ENCODE assay signal across 8 cellular contexts in genomic region chr10:11113156-11113555, GRCh38.
DNase-seq lines count a peak whose midpoint lies in the region; ATAC-seq, FAIRE-seq and TF ChIP-seq lines count a peak whose summit lies in the region.

No MANE protein-coding gene starts in this region.

- WGBS in liver = 64% methylated on average over 4 of the region's 4 CpGs
- WGBS in HepG2 (ENCODE audit: low lambda C conversion rate) = 0% methylated on average over 4 of the region's 4 CpGs
- 70 to 81% (median 72%) methylated on average over 4 of the region's 4 CpGs for WGBS in adrenal gland, 4 donors
- WGBS in tibial nerve, 2 donors = 64 to 76% methylated on average over 4 of the region's 4 CpGs

- peak; percentile 15 for TF ChIP-seq CTCF in liver (IDR thresholded peaks at IDR 0.05; ENCODE audit: low read depth, low read length, missing input control)
- TF ChIP-seq CTCF in HepG2 (CRISPR knock-in tag; IDR thresholded peaks at IDR 0.05) = no peak
- peak in 4 of 6 experiments; percentile 12 to 31 (median 26) for TF ChIP-seq CTCF in adrenal gland (IDR thresholded peaks at IDR 0.05)
- peak in 3 of 5 experiments; percentile 30 to 56 (median 45) for TF ChIP-seq CTCF in tibial nerve (IDR thresholded peaks at IDR 0.05)

- TF ChIP-seq POLR2A in HepG2 (IDR thresholded peaks at IDR 0.05; ENCODE audit: insufficient read depth in 1 of 2, low read depth in 2 of 2, low read length in 2 of 2) (no peak), adrenal gland (IDR thresholded peaks at IDR 0.05) (no peak), tibial nerve (IDR thresholded peaks at IDR 0.05) (no peak)

- FAIRE-seq in HepG2 (lab: Jason Lieb, UNC) = no peak

- H3K36me3 ChIP-seq in liver (ENCODE audit: control insufficient read depth in 4 of 4, insufficient read depth in 3 of 4, low read depth in 1 of 4, low read length in 3 of 4) (no peaks in the 10 kb centered on the region), HepG2 (replicated peaks in 1 of 2; ENCODE audit: control insufficient read depth in 1 of 2, insufficient read depth in 2 of 2, low read length in 2 of 2) (no peaks in the 10 kb centered on the region), adrenal gland (replicated peaks in 1 of 2) (no peaks in the 10 kb centered on the region), tibial nerve (no peaks in the 10 kb centered on the region), MG63 (no peaks in the 10 kb centered on the region)

- H3K27ac ChIP-seq in liver (ENCODE audit: low read depth in 1 of 2, low read length in 2 of 2) = no peak overlapping the region
- no peak overlapping the region for H3K27ac ChIP-seq in HepG2 (ENCODE audit: extremely low read length, insufficient read depth, low read length)
- no peak overlapping the region for H3K27ac ChIP-seq in adrenal gland
- H3K27ac ChIP-seq in tibial nerve = peak overlapping the region; percentile 18 to 91 (median 62)

- no TSS peak for BruUV-seq in HepG2 (replicated peaks; lab: Mats Ljungman, UMichigan)

- no peak overlapping the region for H2AFZ ChIP-seq in HepG2 (ENCODE audit: low read length)

- no peak overlapping the region for H3K4me2 ChIP-seq in HepG2 (ENCODE audit: low read depth, low read length)

- intact Hi-C loops in HepG2 (cut with micrococcal nuclease; ENCODE audit: unreplicated experiment) (no loop called here), adrenal gland (cut with DNase I) (no loop called here)

- H3K4me1 ChIP-seq in liver (ENCODE audit: control insufficient read depth in 4 of 4, insufficient read depth in 4 of 4, low read length in 3 of 4) (no peaks in the 10 kb centered on the region), HepG2 (ENCODE audit: insufficient read depth, low read length) (no peaks in the 10 kb centered on the region), adrenal gland (replicated peaks in 1 of 2) (no peaks in the 10 kb centered on the region), tibial nerve (peaks cover 0 to 80% (median 11%) of the 10 kb centered on the region in 4 donors)

- in situ Hi-C loops in HepG2 (cut with HindIII; ENCODE audit: extremely low pct_ligation_motif_present, low pct_unique_long_range_greater_than_20kb) = no loop called here

- TF ChIP-seq RAD21 in liver (IDR thresholded peaks at IDR 0.05) (peak; percentile 61), HepG2 (CRISPR knock-in tag; IDR thresholded peaks at IDR 0.05) (no peak)

- H3K79me2 ChIP-seq in HepG2 (ENCODE audit: insufficient read depth, low read length) = no peaks in the 10 kb centered on the region

- DNase-seq in HepG2 (ENCODE audit: low spot score) (no peak), adrenal gland (no peak), tibial nerve (ENCODE audit: low spot score in 2 of 2) (no peak), NCI-H524 treated with DMSO at 0.1 percent for 48 hours (lab: John Stamatoyannopoulos, UW) (no peak), MG63 (no peak), NCI-H1694 treated with DMSO at 0.1 percent for 48 hours (lab: John Stamatoyannopoulos, UW) (no peak)

- CTCF ChIA-PET in HepG2 (lab: Yijun Ruan, JAX; ENCODE audit: low intra/inter-chr PET ratio, low total read pairs) = no interaction called here

- peaks cover 0 to 2% (median 0%) of the 10 kb centered on the region in 4 donors for H3K9me3 ChIP-seq in liver (ENCODE audit: control insufficient read depth in 4 of 4, low read length in 3 of 4)
- H3K9me3 ChIP-seq in HepG2 (ENCODE audit: low read length) = no peaks in the 10 kb centered on the region
- H3K9me3 ChIP-seq in adrenal gland (replicated peaks in 1 of 3) = no peaks in the 10 kb centered on the region
- no peaks in the 10 kb centered on the region for H3K9me3 ChIP-seq in tibial nerve
- H3K9me3 ChIP-seq in MG63 = no peaks in the 10 kb centered on the region

- no peak for ATAC-seq in HepG2
- peak; percentile 71 for ATAC-seq in HG03103 (IDR thresholded peaks at IDR 0.05; ENCODE audit: low read depth, unreplicated experiment)

- no peak overlapping the region for H3K9ac ChIP-seq in liver (ENCODE audit: low read depth in 1 of 2, low read length in 2 of 2)
- H3K9ac ChIP-seq in HepG2 (ENCODE audit: insufficient read depth, low read depth, low read length) = no peak overlapping the region

- H3K4me3 ChIP-seq in liver (ENCODE audit: low read depth in 1 of 3, low read length in 3 of 3) = no peak overlapping the region
- no peak overlapping the region for H3K4me3 ChIP-seq in HepG2 (replicated peaks in 1 of 3; ENCODE audit: insufficient read depth in 1 of 3, low read depth in 2 of 3, low read length in 3 of 3)
- H3K4me3 ChIP-seq in adrenal gland = no peak overlapping the region
- H3K4me3 ChIP-seq in tibial nerve = no peak overlapping the region
- no peak overlapping the region for H3K4me3 ChIP-seq in MG63

- peaks cover 0 to 4% (median 2%) of the 10 kb centered on the region in 4 donors for H3K27me3 ChIP-seq in liver (ENCODE audit: control insufficient read depth in 4 of 4, insufficient read depth in 4 of 4, low read length in 3 of 4)
- H3K27me3 ChIP-seq in HepG2 (ENCODE audit: control insufficient read depth in 1 of 2, insufficient read depth in 2 of 2, low read length in 2 of 2) = peaks cover 0 to 10% of the 10 kb centered on the region in 2 experiments; a peak in 1 of 5 replicates
- H3K27me3 ChIP-seq in adrenal gland = no peaks in the 10 kb centered on the region
- H3K27me3 ChIP-seq in tibial nerve = no peaks in the 10 kb centered on the region
- no peaks in the 10 kb centered on the region for H3K27me3 ChIP-seq in MG63

- H4K20me1 ChIP-seq in HepG2 (ENCODE audit: insufficient read depth, low read length) = no peaks in the 10 kb centered on the region

- POLR2A ChIA-PET in HepG2 (lab: Yijun Ruan, JAX) = no interaction called here

- TF ChIP-seq EP300 in HepG2 (IDR thresholded peaks at IDR 0.05; ENCODE audit: low read depth in 2 of 2, low read length in 2 of 2) (no peak), HepG2 (CRISPR knock-in tag; IDR thresholded peaks at IDR 0.05; ENCODE audit: borderline replicate concordance) (no peak), tibial nerve (IDR thresholded peaks at IDR 0.05) (no peak)

TF ChIP-seq in liver, 16 proteins besides CTCF, POLR2A, EP300 and RAD21 (continues in another document):
- TF ChIP-seq ZBTB33 (IDR thresholded peaks at IDR 0.05) = no peak
- no peak for TF ChIP-seq YY1 (IDR thresholded peaks at IDR 0.05)
- no peak for TF ChIP-seq GABPA (IDR thresholded peaks at IDR 0.05 in 1 of 2, conservative IDR thresholded peaks at IDR 0.05 in 1 of 2)
- TF ChIP-seq EGR1 (IDR thresholded peaks at IDR 0.05; ENCODE audit: low read depth in 2 of 2) = no peak
- TF ChIP-seq FOXA1 (IDR thresholded peaks at IDR 0.05) = no peak
- no peak for TF ChIP-seq NR2F2 (IDR thresholded peaks at IDR 0.05)
- no peak for TF ChIP-seq TAF1 (conservative IDR thresholded peaks at IDR 0.05)
- no peak for TF ChIP-seq SP1 (IDR thresholded peaks at IDR 0.05)
- TF ChIP-seq RXRA (IDR thresholded peaks at IDR 0.05) = no peak
- no peak for TF ChIP-seq JUND (IDR thresholded peaks at IDR 0.05)

TF ChIP-seq in HepG2, 621 proteins besides CTCF, POLR2A, EP300 and RAD21 (continues in another document):
- TF ChIP-seq ZNF770 (CRISPR knock-in tag; IDR thresholded peaks at IDR 0.05) = no peak
- no peak for TF ChIP-seq MTERF4 (CRISPR knock-in tag; IDR thresholded peaks at IDR 0.05)
- TF ChIP-seq ZNF839 (CRISPR knock-in tag; IDR thresholded peaks at IDR 0.05; ENCODE audit: borderline replicate concordance) = no peak
- TF ChIP-seq ZNF678 (CRISPR knock-in tag; IDR thresholded peaks at IDR 0.05) = no peak
- no peak for TF ChIP-seq ZNF83 (CRISPR knock-in tag; IDR thresholded peaks at IDR 0.05; ENCODE audit: borderline replicate concordance)
- TF ChIP-seq FOXP4 (CRISPR knock-in tag; IDR thresholded peaks at IDR 0.05) = no peak
- TF ChIP-seq AGO1 (IDR thresholded peaks at IDR 0.05; ENCODE audit: low read depth, low read length, poor library complexity, severe bottlenecking) = no peak
- no peak for TF ChIP-seq ZBTB38 (CRISPR knock-in tag; IDR thresholded peaks at IDR 0.05)
- TF ChIP-seq ZKSCAN8 (CRISPR knock-in tag; IDR thresholded peaks at IDR 0.05; ENCODE audit: borderline replicate concordance) = no peak
- no peak for TF ChIP-seq SIX4 (CRISPR knock-in tag; IDR thresholded peaks at IDR 0.05)
- no peak for TF ChIP-seq ZBTB3 (CRISPR knock-in tag; IDR thresholded peaks at IDR 0.05; ENCODE audit: borderline replicate concordance, low read depth)

Comparison
In these comparisons a context has a peak if more than half of its experiments do, and no peak if none do; other contexts are left out.
1. H3K27ac ChIP-seq: peak in tibial nerve (4 of 4); none in liver (0 of 2), HepG2 (single experiment) and adrenal gland (0 of 5).